Comparison of ENCODE assay signal across 8 cellular contexts in genomic region chr15:29103825-29104565, GRCh38.
DNase-seq lines count a peak whose midpoint lies in the region; ATAC-seq and TF ChIP-seq lines count a peak whose summit lies in the region.

No MANE protein-coding gene starts in this region.

- peak; percentile 85 for TF ChIP-seq RAD21 in neural cell (conservative IDR thresholded peaks at IDR 0.05)

- peak; percentile 60 for ATAC-seq in GM18907 (IDR thresholded peaks at IDR 0.05; ENCODE audit: unreplicated experiment)
- peak; percentile 82 to 87 for ATAC-seq in activated T-cell treated with anti-CD3 and anti-CD28 coated beads, Interleukin-2, amount 50 U/mL, for 4 hours
- no peak for ATAC-seq in SK-N-SH treated with all-trans-retinoic acid at 6 μM for 48 hours

- no peaks in the 10 kb centered on the region for H3K9me3 ChIP-seq in fibroblast of lung (ENCODE audit: control insufficient read depth, insufficient read depth, low read depth, low read length)
- no peaks in the 10 kb centered on the region for H3K9me3 ChIP-seq in neural cell (ENCODE audit: low read length)

- H3K79me2 ChIP-seq in fibroblast of lung (ENCODE audit: control insufficient read depth, insufficient read depth, low read length), result no peaks in the 10 kb centered on the region
- H3K79me2 ChIP-seq in neural cell (replicated peaks; ENCODE audit: insufficient read depth, low read length), result no peaks in the 10 kb centered on the region

- H3K4me3 ChIP-seq in fibroblast of lung (replicated peaks in 1 of 4; ENCODE audit: control extremely low read depth in 1 of 4, insufficient read depth in 1 of 4, low read depth in 3 of 4, low read length in 4 of 4), result peak overlapping the region in 2 of 4 experiments; percentile 36 to 51
- no peak overlapping the region for H3K4me3 ChIP-seq in neural cell (ENCODE audit: low read length)

- peak; percentile 35 for DNase-seq in MV-4-11 (lab: John Stamatoyannopoulos, UW)
- DNase-seq in activated T-cell treated with anti-CD3 and anti-CD28 coated beads, Interleukin-2, amount 50 U/mL, for 4 hours, result peak; percentile 45
- DNase-seq in fibroblast of lung (ENCODE audit: low read depth in 2 of 2), result peak; percentile 78 to 79
- peak in 46 of 49 donors; percentile 18 to 85 (median 68) for DNase-seq in substantia nigra (lab: John Stamatoyannopoulos, UW)
- DNase-seq in NK-92 (lab: John Stamatoyannopoulos, UW; ENCODE audit: unreplicated experiment), result no peak

- no peaks in the 10 kb centered on the region for H3K9me2 ChIP-seq in neural cell (ENCODE audit: insufficient read depth, low read length)

- H3K27me3 Mint-ChIP-seq in activated T-cell treated with anti-CD3 and anti-CD28 coated beads, Interleukin-2, amount 50 U/mL, for 4 hours (ENCODE audit: low read depth), result no peaks in the 10 kb centered on the region

- no peak for TF ChIP-seq EP300 in neural cell (conservative IDR thresholded peaks at IDR 0.05; ENCODE audit: poor library complexity, severe bottlenecking)

- no peak overlapping the region for H3K4me3 Mint-ChIP-seq in activated T-cell treated with anti-CD3 and anti-CD28 coated beads, Interleukin-2, amount 50 U/mL, for 4 hours

- no peaks in the 10 kb centered on the region for H3K4me1 ChIP-seq in fibroblast of lung (ENCODE audit: control insufficient read depth, extremely low read depth, insufficient read depth, low read length)

- H2AFZ ChIP-seq in fibroblast of lung (ENCODE audit: low read length) (no peak overlapping the region), neural cell (ENCODE audit: low read depth, low read length) (no peak overlapping the region)

- H3K36me3 ChIP-seq in fibroblast of lung (ENCODE audit: control insufficient read depth, insufficient read depth, low read length), result no peaks in the 10 kb centered on the region
- H3K36me3 ChIP-seq in neural cell (ENCODE audit: insufficient read depth, low read length), result peaks cover 15% of the 10 kb centered on the region

- no peaks in the 10 kb centered on the region for H3F3A ChIP-seq in neural cell (ENCODE audit: insufficient read depth, low read length, poor library complexity, severe bottlenecking)

- peaks cover 16% of the 10 kb centered on the region for H3K36me3 Mint-ChIP-seq in activated T-cell treated with anti-CD3 and anti-CD28 coated beads, Interleukin-2, amount 50 U/mL, for 4 hours (ENCODE audit: insufficient read depth)

- peak; percentile 56 to 82 for TF ChIP-seq CTCF in fibroblast of lung (conservative IDR thresholded peaks at IDR 0.05 in 1 of 2, IDR thresholded peaks at IDR 0.05 in 1 of 2; ENCODE audit: low read depth in 1 of 2, low read length in 2 of 2)
- TF ChIP-seq CTCF in neural cell (IDR thresholded peaks at IDR 0.05; ENCODE audit: poor library complexity, severe bottlenecking), result peak; percentile 81

- H3K9ac ChIP-seq in fibroblast of lung (ENCODE audit: insufficient read depth, low read length) (no peak overlapping the region), neural cell (ENCODE audit: low read length) (no peak overlapping the region)

- H3K4me1 Mint-ChIP-seq in activated T-cell treated with anti-CD3 and anti-CD28 coated beads, Interleukin-2, amount 50 U/mL, for 4 hours (ENCODE audit: low read depth), result peaks cover 3% of the 10 kb centered on the region

- H3K27me3 ChIP-seq in fibroblast of lung (ENCODE audit: control insufficient read depth, insufficient read depth, low read length) (no peaks in the 10 kb centered on the region), neural cell (ENCODE audit: insufficient read depth, low read depth, low read length) (no peaks in the 10 kb centered on the region)

- H3K4me2 ChIP-seq in fibroblast of lung (ENCODE audit: extremely low read depth, insufficient read depth, low read length), result peak overlapping the region; percentile 59
- H3K4me2 ChIP-seq in neural cell (ENCODE audit: low read length), result no peak overlapping the region

- H3K9me3 Mint-ChIP-seq in activated T-cell treated with anti-CD3 and anti-CD28 coated beads, Interleukin-2, amount 50 U/mL, for 4 hours, result no peaks in the 10 kb centered on the region

- H3K27ac ChIP-seq in fibroblast of lung (ENCODE audit: insufficient read depth, low read length) (peak overlapping the region; percentile 44), neural cell (ENCODE audit: low read length) (no peak overlapping the region), substantia nigra (ENCODE audit: low read depth, low read length, poor library complexity, severe bottlenecking) (peak overlapping the region; percentile 66)

- H4K20me1 ChIP-seq in fibroblast of lung (ENCODE audit: control insufficient read depth, extremely low read depth, insufficient read depth, low read length) (no peaks in the 10 kb centered on the region), neural cell (ENCODE audit: insufficient read depth) (no peaks in the 10 kb centered on the region)

TF ChIP-seq in neural cell, 6 proteins besides CTCF, POLR2A, EP300 and RAD21:
- no peak for TF ChIP-seq REST (IDR thresholded peaks at IDR 0.05; ENCODE audit: borderline replicate concordance)
- TF ChIP-seq SMC3 (conservative IDR thresholded peaks at IDR 0.05; ENCODE audit: poor library complexity), result peak; percentile 85

TF ChIP-seq in SK-N-SH treated with all-trans-retinoic acid at 6 μM for 48 hours, 23 proteins besides CTCF, POLR2A, EP300 and RAD21:
- no peak for TF ChIP-seq BACH2 (CRISPR knock-in tag; IDR thresholded peaks at IDR 0.05; ENCODE audit: borderline replicate concordance)
- TF ChIP-seq ARNTL (CRISPR knock-in tag; IDR thresholded peaks at IDR 0.05; ENCODE audit: borderline replicate concordance, low read depth), result no peak
- no peak for TF ChIP-seq OSR1 (CRISPR knock-in tag; IDR thresholded peaks at IDR 0.05)
- TF ChIP-seq ZNF70 (CRISPR knock-in tag; IDR thresholded peaks at IDR 0.05), result no peak
- no peak for TF ChIP-seq PATZ1 (CRISPR knock-in tag; IDR thresholded peaks at IDR 0.05; ENCODE audit: borderline replicate concordance)
- no peak for TF ChIP-seq POU6F1 (CRISPR knock-in tag; IDR thresholded peaks at IDR 0.05; ENCODE audit: borderline replicate concordance, low read depth)
- TF ChIP-seq ESRRG (CRISPR knock-in tag; IDR thresholded peaks at IDR 0.05), result no peak
- TF ChIP-seq RARB (CRISPR knock-in tag; IDR thresholded peaks at IDR 0.05), result no peak
- no peak for TF ChIP-seq ZFP30 (CRISPR knock-in tag; IDR thresholded peaks at IDR 0.05)
- no peak for TF ChIP-seq PPARA (CRISPR knock-in tag; IDR thresholded peaks at IDR 0.05; ENCODE audit: borderline replicate concordance)
